ENCODE assay signal across 19 cellular contexts in genomic region chr2:101952551-101952950, GRCh38. TPM values are rescaled to one million over a fixed set of nuclear protein-coding genes. Genes with fewer than 3 reads are reported as not detected.
"Had no signal": no experiment of that assay in that cellular context is flagged by ENCODE, and none has a peak within 500 bp of the region (broad histone marks: within the 10 kb centered on the region; RNA-seq: fewer than 3 reads in every experiment).

No MANE protein-coding gene starts in this region.

- ATAC-seq: HepG2 had no signal

- DNase-seq: IMR-90, Karpas-422, KG1, MM.1S, NCI-H1092 treated with DMSO at 0.1 percent for 48 hours, NCI-H1436, NCI-H187, NCI-H2029, NCI-H2081 treated with DMSO at 0.1 percent for 48 hours, NCI-H2171 treated with DMSO at 0.1 percent for 48 hours, NCI-H345, NCI-H446 treated with DMSO at 0.1 percent for 48 hours, NCI-H510A treated with DMSO at 0.1 percent for 48 hours, NCI-H526, RPMI8226, SHP77, SK-N-SH had no signal

- FAIRE-seq: HepG2, RCC 7860 had no signal

- H3K9me3 ChIP-seq: SK-N-SH had no signal

RNA-seq across cellular contexts. Expression of gene IL1R2, which starts 39.2 kb away (rescaled TPM):
- total RNA-seq: IMR-90 had no signal
- polyA plus RNA-seq: IMR-90 had no signal
